ENCODE assay signal across 22 cellular contexts in the genomic region with DNA sequence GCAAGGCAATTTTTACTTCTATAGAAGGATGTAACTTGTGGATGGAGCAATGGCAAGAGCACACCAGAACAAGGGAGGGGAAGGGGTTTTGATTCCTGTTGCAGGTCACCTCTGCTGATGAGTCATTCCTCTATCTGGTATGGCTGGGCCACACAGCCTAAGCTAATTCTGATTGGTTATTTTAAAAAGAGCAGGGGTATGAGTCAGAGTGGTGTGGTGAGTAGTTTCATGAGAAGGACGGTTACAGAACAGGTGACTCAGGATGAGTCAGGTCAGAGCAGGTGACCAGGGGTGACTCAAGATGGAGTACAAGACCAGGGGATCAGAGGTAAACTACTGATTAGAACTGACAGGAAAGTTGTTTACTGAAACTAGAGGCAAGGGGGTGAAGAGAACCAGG.
DNase-seq lines count a peak whose midpoint lies in the region; ATAC-seq, FAIRE-seq and TF ChIP-seq lines count a peak whose summit lies in the region.
"Had no signal": no experiment of that assay in that cellular context is flagged by ENCODE, and none has a peak within 500 bp of the region (broad histone marks: within the 10 kb centered on the region; RNA-seq: fewer than 3 reads in every experiment).

No MANE protein-coding gene starts in this region.

- TF ChIP-seq CTCF in left lung (IDR thresholded peaks at IDR 0.05) (no peak), right atrium auricular region (IDR thresholded peaks at IDR 0.05) (no peak)

- no peak for FAIRE-seq in small intestine (lab: Jason Lieb, UNC)
- FAIRE-seq: H1 had no signal

- WGBS in GM23248 (ENCODE audit: low coverage in 1 of 2, low lambda C conversion rate in 2 of 2, missing lambda C conversion rate in 2 of 2), 2 experiments: 0% methylated on average over 1 of the region's 1 CpG
- 25 to 52% methylated on average over 1 of the region's 1 CpG; no CpG with 5 or more reads in 1 of the 3 donors for WGBS in small intestine, 3 donors

- H3K9ac ChIP-seq in GM23248 (no peak overlapping the region), Karpas-422 (ENCODE audit: low read length) (no peak overlapping the region)

- H3K27ac ChIP-seq in GM23248 (no peak overlapping the region), small intestine (ENCODE audit: low read depth in 1 of 2, low read length in 1 of 2) (no peak overlapping the region), Karpas-422 (ENCODE audit: low read length) (no peak overlapping the region), left lung (no peak overlapping the region), right atrium auricular region (no peak overlapping the region)
- H3K27ac ChIP-seq: body of pancreas, esophagus squamous epithelium, HL-60 had no signal

- H3K4me2 ChIP-seq in GM23248 (ENCODE audit: unreplicated experiment) (no peak overlapping the region), Karpas-422 (ENCODE audit: low read depth, low read length, poor library complexity, severe bottlenecking) (no peak overlapping the region)

- no peaks in the 10 kb centered on the region for H3K79me2 ChIP-seq in GM23248 (ENCODE audit: insufficient read depth)
- H3K79me2 ChIP-seq in Karpas-422 (ENCODE audit: low read length): no peaks in the 10 kb centered on the region

- H3K9me2 ChIP-seq in GM23248 (ENCODE audit: insufficient read depth) (no peaks in the 10 kb centered on the region), Karpas-422 (replicated peaks; ENCODE audit: insufficient read depth, low read length) (no peaks in the 10 kb centered on the region)

- H3K4me1 Mint-ChIP-seq in activated naive CD8-positive, alpha-beta T cell treated with anti-CD3 and anti-CD28 coated beads for 36 hours: no peaks in the 10 kb centered on the region

- DNase-seq in activated T-cell treated with anti-CD3 and anti-CD28 coated beads for 48 hours (ENCODE audit: low read depth): peak; percentile 1
- no peak for DNase-seq in activated T-cell treated with anti-CD3 and anti-CD28 coated beads for 4 hours
- DNase-seq in GM23248: peak; percentile 17
- peak; percentile 1 for DNase-seq in activated naive CD8-positive, alpha-beta T cell treated with anti-CD3 and anti-CD28 coated beads for 36 hours
- DNase-seq in small intestine: peak; percentile 50
- DNase-seq in Karpas-422: no peak
- no peak for DNase-seq in left lung
- DNase-seq in right atrium auricular region (ENCODE audit: low spot score): no peak
- DNase-seq: activated T-cell treated with anti-CD3 and anti-CD28 coated beads, Interleukin-2, amount 50 U/mL, for 1 hour; body of pancreas; C1 segment of cervical spinal cord; effector CD8-positive, alpha-beta T cell; esophagus squamous epithelium; NCI-H1436 treated with DMSO at 0.1 percent for 48 hours; NCI-H510A treated with DMSO at 0.1 percent for 48 hours; NK-92 treated with Interleukin-12 subunit alpha and Interleukin-12 subunit beta, amount 100 ng/mL, for 24 hours; stimulated activated CD4-positive, alpha-beta T cell treated with anti-CD3 and anti-CD28 coated beads, Interleukin-2, amount 100 ng/mL, for 48 hours had no signal

- H4K20me1 ChIP-seq in GM23248 (ENCODE audit: insufficient read depth): no peaks in the 10 kb centered on the region
- H4K20me1 ChIP-seq in Karpas-422 (ENCODE audit: insufficient read depth, low read depth, low read length): no peaks in the 10 kb centered on the region

- H3K4me3 ChIP-seq in GM23248 (no peak overlapping the region), small intestine (ENCODE audit: low read depth in 1 of 2, low read length in 2 of 2) (no peak overlapping the region), Karpas-422 (ENCODE audit: low read length) (no peak overlapping the region), left lung (no peak overlapping the region), right atrium auricular region (no peak overlapping the region)
- H3K4me3 ChIP-seq: body of pancreas, esophagus squamous epithelium had no signal

- H3K9me3 ChIP-seq in GM23248 (ENCODE audit: low read depth) (no peaks in the 10 kb centered on the region), small intestine (ENCODE audit: control insufficient read depth, low read depth) (no peaks in the 10 kb centered on the region), Karpas-422 (ENCODE audit: low read length) (no peaks in the 10 kb centered on the region), left lung (peaks cover 0 to 5% of the 10 kb centered on the region in 2 donors), right atrium auricular region (no peaks in the 10 kb centered on the region)
- H3K9me3 ChIP-seq: body of pancreas, esophagus squamous epithelium had no signal

- no peaks in the 10 kb centered on the region for H3K36me3 ChIP-seq in GM23248 (ENCODE audit: low read depth)
- no peaks in the 10 kb centered on the region for H3K36me3 ChIP-seq in small intestine (ENCODE audit: control insufficient read depth in 2 of 2, insufficient read depth in 2 of 2, low read length in 2 of 2)
- no peaks in the 10 kb centered on the region for H3K36me3 ChIP-seq in Karpas-422 (ENCODE audit: insufficient read depth, low read length)
- no peaks in the 10 kb centered on the region for H3K36me3 ChIP-seq in left lung
- H3K36me3 ChIP-seq in right atrium auricular region: no peaks in the 10 kb centered on the region
- H3K36me3 ChIP-seq: esophagus squamous epithelium had no signal

- H3K27me3 ChIP-seq in GM23248 (replicated peaks; ENCODE audit: insufficient read depth) (no peaks in the 10 kb centered on the region), small intestine (ENCODE audit: control insufficient read depth in 2 of 2, insufficient read depth in 2 of 2, low read length in 2 of 2) (no peaks in the 10 kb centered on the region), Karpas-422 (ENCODE audit: low read length) (no peaks in the 10 kb centered on the region), left lung (no peaks in the 10 kb centered on the region), right atrium auricular region (no peaks in the 10 kb centered on the region)
- H3K27me3 ChIP-seq: body of pancreas, esophagus squamous epithelium had no signal

- no peak overlapping the region for H3K4me3 Mint-ChIP-seq in activated naive CD8-positive, alpha-beta T cell treated with anti-CD3 and anti-CD28 coated beads for 36 hours
- H3K4me3 Mint-ChIP-seq: T-helper 1 cell treated with Interleukin-12 subunit alpha and Interleukin-12 subunit beta and Interleukin-4 antibody, amounts not matched to agents 30 μg/mL and 1 μg/mL, for 36 hours; type B pancreatic cell had no signal

- ATAC-seq in left lung: no peak
- ATAC-seq: body of pancreas, Panc1 had no signal

- in situ Hi-C loops in GM23248 (cut with MboI): no loop called here

- intact Hi-C loops in left lung (cut with DNase I): no loop called here

- H3K9me3 Mint-ChIP-seq in activated naive CD8-positive, alpha-beta T cell treated with anti-CD3 and anti-CD28 coated beads for 36 hours: peaks cover 5% of the 10 kb centered on the region
- H3K9me3 Mint-ChIP-seq: type B pancreatic cell had no signal

- H2AFZ ChIP-seq in GM23248 (no peak overlapping the region), Karpas-422 (ENCODE audit: low read length) (no peak overlapping the region)

- H3K27me3 Mint-ChIP-seq in activated naive CD8-positive, alpha-beta T cell treated with anti-CD3 and anti-CD28 coated beads for 36 hours: no peaks in the 10 kb centered on the region
- H3K27me3 Mint-ChIP-seq: type B pancreatic cell had no signal

- H3K4me1 ChIP-seq in GM23248 (ENCODE audit: insufficient read depth) (no peaks in the 10 kb centered on the region), small intestine (ENCODE audit: control insufficient read depth in 2 of 2, insufficient read depth in 1 of 2, low read depth in 1 of 2, low read length in 1 of 2) (no peaks in the 10 kb centered on the region), Karpas-422 (ENCODE audit: low read length) (no peaks in the 10 kb centered on the region), left lung (no peaks in the 10 kb centered on the region), right atrium auricular region (no peaks in the 10 kb centered on the region)
- H3K4me1 ChIP-seq: body of pancreas, esophagus squamous epithelium had no signal

- H3F3A ChIP-seq in GM23248 (ENCODE audit: insufficient read depth): no peaks in the 10 kb centered on the region

- no peak overlapping the region for H3K27ac Mint-ChIP-seq in activated naive CD8-positive, alpha-beta T cell treated with anti-CD3 and anti-CD28 coated beads for 36 hours
- H3K27ac Mint-ChIP-seq: T-helper 1 cell treated with Interleukin-12 subunit alpha and Interleukin-12 subunit beta and Interleukin-4 antibody, amounts not matched to agents 30 μg/mL and 1 μg/mL, for 36 hours; type B pancreatic cell had no signal

- H3K36me3 Mint-ChIP-seq in activated naive CD8-positive, alpha-beta T cell treated with anti-CD3 and anti-CD28 coated beads for 36 hours: peaks cover 3% of the 10 kb centered on the region
- H3K36me3 Mint-ChIP-seq: type B pancreatic cell had no signal

Comparison
In these comparisons a context has a peak if more than half of its experiments do, and no peak if none do; other contexts are left out.
1. DNase-seq: peak in activated T-cell treated with anti-CD3 and anti-CD28 coated beads for 48 hours (single experiment), GM23248 (single experiment), activated naive CD8-positive, alpha-beta T cell treated with anti-CD3 and anti-CD28 coated beads for 36 hours (single experiment) and small intestine (single experiment); none in activated T-cell treated with anti-CD3 and anti-CD28 coated beads for 4 hours (single experiment), Karpas-422 (single experiment), left lung (0 of 2) and right atrium auricular region (single experiment).